ENCODE assay signal across 1 cellular context in the genomic region with DNA sequence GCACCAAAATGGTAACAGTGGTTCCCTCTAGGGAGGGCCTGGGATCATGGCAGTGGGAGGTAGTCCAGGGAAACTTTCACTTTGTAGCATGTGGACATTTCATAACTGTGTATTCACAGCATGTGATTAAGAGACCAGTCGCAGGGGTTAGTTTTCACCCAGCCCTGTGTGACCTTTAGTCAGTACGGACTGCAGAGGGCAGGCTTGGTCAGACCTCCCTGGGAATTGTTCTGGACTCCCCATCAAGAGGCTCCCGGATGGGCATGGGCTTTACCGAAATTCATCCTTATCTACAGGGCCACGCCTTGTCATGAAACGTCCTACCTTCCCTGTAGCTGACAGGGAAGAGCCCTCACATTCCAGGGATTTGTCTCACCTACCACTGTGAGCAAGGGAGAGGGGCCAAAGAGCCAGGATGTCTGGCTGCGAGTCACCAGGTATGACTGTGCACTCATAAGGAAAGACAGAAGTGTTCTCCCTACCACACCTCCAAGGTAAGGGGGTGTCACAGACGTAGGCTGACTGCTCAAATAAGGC.
TF ChIP-seq lines count a peak whose summit lies in the region.

No MANE protein-coding gene starts in this region.

TF ChIP-seq in WTC11, 78 proteins besides CTCF, POLR2A, EP300 and RAD21 (continued from another document):
- TF ChIP-seq, protein P1, sequence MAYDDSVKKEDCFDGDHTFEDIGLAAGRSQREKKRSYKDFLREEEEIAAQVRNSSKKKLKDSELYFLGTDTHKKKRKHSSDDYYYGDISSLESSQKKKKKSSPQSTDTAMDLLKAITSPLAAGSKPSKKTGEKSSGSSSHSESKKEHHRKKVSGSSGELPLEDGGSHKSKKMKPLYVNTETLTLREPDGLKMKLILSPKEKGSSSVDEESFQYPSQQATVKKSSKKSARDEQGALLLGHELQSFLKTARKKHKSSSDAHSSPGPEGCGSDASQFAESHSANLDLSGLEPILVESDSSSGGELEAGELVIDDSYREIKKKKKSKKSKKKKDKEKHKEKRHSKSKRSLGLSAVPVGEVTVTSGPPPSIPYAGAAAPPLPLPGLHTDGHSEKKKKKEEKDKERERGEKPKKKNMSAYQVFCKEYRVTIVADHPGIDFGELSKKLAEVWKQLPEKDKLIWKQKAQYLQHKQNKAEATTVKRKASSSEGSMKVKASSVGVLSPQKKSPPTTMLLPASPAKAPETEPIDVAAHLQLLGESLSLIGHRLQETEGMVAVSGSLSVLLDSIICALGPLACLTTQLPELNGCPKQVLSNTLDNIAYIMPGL (CRISPR knock-in tag; IDR thresholded peaks at IDR 0.05), result no peak
- TF ChIP-seq ZNF232 (CRISPR knock-in tag; IDR thresholded peaks at IDR 0.05), result no peak
- TF ChIP-seq CREM (CRISPR knock-in tag; IDR thresholded peaks at IDR 0.05), result no peak
- TF ChIP-seq, protein P2, sequence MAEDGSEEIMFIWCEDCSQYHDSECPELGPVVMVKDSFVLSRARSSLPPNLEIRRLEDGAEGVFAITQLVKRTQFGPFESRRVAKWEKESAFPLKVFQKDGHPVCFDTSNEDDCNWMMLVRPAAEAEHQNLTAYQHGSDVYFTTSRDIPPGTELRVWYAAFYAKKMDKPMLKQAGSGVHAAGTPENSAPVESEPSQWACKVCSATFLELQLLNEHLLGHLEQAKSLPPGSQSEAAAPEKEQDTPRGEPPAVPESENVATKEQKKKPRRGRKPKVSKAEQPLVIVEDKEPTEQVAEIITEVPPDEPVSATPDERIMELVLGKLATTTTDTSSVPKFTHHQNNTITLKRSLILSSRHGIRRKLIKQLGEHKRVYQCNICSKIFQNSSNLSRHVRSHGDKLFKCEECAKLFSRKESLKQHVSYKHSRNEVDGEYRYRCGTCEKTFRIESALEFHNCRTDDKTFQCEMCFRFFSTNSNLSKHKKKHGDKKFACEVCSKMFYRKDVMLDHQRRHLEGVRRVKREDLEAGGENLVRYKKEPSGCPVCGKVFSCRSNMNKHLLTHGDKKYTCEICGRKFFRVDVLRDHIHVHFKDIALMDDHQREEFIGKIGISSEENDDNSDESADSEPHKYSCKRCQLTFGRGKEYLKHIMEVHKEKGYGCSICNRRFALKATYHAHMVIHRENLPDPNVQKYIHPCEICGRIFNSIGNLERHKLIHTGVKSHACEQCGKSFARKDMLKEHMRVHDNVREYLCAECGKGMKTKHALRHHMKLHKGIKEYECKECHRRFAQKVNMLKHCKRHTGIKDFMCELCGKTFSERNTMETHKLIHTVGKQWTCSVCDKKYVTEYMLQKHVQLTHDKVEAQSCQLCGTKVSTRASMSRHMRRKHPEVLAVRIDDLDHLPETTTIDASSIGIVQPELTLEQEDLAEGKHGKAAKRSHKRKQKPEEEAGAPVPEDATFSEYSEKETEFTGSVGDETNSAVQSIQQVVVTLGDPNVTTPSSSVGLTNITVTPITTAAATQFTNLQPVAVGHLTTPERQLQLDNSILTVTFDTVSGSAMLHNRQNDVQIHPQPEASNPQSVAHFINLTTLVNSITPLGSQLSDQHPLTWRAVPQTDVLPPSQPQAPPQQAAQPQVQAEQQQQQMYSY (CRISPR knock-in tag; IDR thresholded peaks at IDR 0.05), result no peak
